8 cellular contexts compared by ENCODE assay signal in the genomic region with DNA sequence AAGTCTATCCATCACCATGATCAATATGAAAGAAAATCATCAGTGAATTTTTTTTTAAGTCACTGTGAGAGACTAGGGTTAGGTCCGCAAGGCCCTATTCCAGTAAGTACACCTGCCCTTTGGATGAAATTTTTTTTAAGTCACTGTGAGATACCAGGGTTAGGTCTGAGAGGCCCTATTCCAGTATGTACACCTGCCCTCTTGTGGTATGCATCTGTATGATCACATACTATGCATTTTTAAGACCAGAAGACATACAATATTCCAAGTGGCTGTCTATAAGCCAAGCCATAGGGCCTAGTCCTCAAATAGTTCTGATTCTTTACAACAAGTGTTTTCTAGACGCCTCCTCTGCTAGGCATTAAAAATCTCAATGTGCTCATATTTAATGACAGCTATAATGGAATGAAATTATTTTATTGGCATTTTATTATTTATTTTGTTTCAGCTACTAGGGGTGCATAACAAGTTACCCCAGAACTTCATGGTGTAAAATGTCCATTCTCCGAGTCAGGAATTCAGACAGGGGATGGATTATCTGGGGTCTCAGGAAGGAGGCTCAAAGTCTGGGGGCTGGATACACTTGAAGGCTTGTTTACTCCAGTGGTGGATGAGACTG. TPM values are rescaled to one million over a fixed set of nuclear protein-coding genes. Genes with fewer than 3 reads are reported as not detected.
DNase-seq lines count a peak whose midpoint lies in the region; ATAC-seq and TF ChIP-seq lines count a peak whose summit lies in the region.

No MANE protein-coding gene starts in this region.

- no peaks in the 10 kb centered on the region for H3K36me3 Mint-ChIP-seq in endodermal cell (ENCODE audit: low read depth)

- no TSS peak for BruUV-seq in HCT116 (replicated peaks; lab: Mats Ljungman, UMichigan)

- no peak overlapping the region for H3K4me3 Mint-ChIP-seq in endodermal cell

- DNase-seq in D341Med (ENCODE audit: low spot score) (peak; percentile 48), HCT116 (ENCODE audit: low read depth, low spot score) (peak; percentile 66), NCI-H526 (lab: John Stamatoyannopoulos, UW) (peak; percentile 29 to 62), endodermal cell (no peak), testis (no peak), MG63 (no peak), amniotic stem cell (lab: John Stamatoyannopoulos, UW) (no peak)
- no peak for DNase-seq in activated CD8-positive, alpha-beta memory T cell treated with anti-CD3 and anti-CD28 coated beads, Interleukin-2, amount 50 U/mL, for 4 hours

- no peaks in the 10 kb centered on the region for H3K9me2 ChIP-seq in HCT116 (ENCODE audit: insufficient read depth)

- H3K27ac ChIP-seq in HCT116 (ENCODE audit: low read depth, low read length) (no peak overlapping the region), endodermal cell (ENCODE audit: low read depth, low read length) (no peak overlapping the region), testis (no peak overlapping the region)

- peak; percentile 90 for TF ChIP-seq RAD21 in HCT116 (IDR thresholded peaks at IDR 0.05; ENCODE audit: low read depth)

- CTCF ChIA-PET in HCT116 (lab: Charles Lee) = interaction anchor here (0.7 to 1.7 kb wide), 5 partner anchors 12 to 637 kb away, joined by 3 to 6 read pairs (median 3); no protein-coding TSS in a partner anchor

- H3K4me3 ChIP-seq in HCT116 (replicated peaks in 1 of 2; ENCODE audit: low read depth in 1 of 2, low read length in 2 of 2) (no peak overlapping the region), endodermal cell (ENCODE audit: low read length) (no peak overlapping the region), testis (no peak overlapping the region), MG63 (no peak overlapping the region)

- intact Hi-C loops in HCT116 (cut with micrococcal nuclease) (loop anchor here (2.0 to 5.0 kb wide), 4 partner anchors 108 to 638 kb away; partner anchors contain the start of gene CTBP2), testis (cut with DNase I; ENCODE audit: low total_unique reads) (no loop called here)

- no peaks in the 10 kb centered on the region for H4K20me1 ChIP-seq in HCT116 (ENCODE audit: insufficient read depth)

- H3K9me3 ChIP-seq in HCT116 (ENCODE audit: control insufficient read depth in 1 of 2, insufficient read depth in 1 of 2, low read depth in 1 of 2, low read length in 2 of 2) = no peaks in the 10 kb centered on the region
- no peaks in the 10 kb centered on the region for H3K9me3 ChIP-seq in endodermal cell (ENCODE audit: control insufficient read depth, low read length)
- no peaks in the 10 kb centered on the region for H3K9me3 ChIP-seq in testis
- no peaks in the 10 kb centered on the region for H3K9me3 ChIP-seq in MG63

- POLR2A ChIA-PET in HCT116 (lab: Charles Lee) = no interaction called here

- H3K4me1 ChIP-seq in HCT116 (ENCODE audit: control insufficient read depth in 1 of 2, insufficient read depth in 2 of 2, low read length in 2 of 2) = peaks cover 10 to 11% of the 10 kb centered on the region in 2 experiments; a peak in 3 of 4 replicates
- peaks cover 5% of the 10 kb centered on the region for H3K4me1 ChIP-seq in endodermal cell (ENCODE audit: control insufficient read depth, insufficient read depth, low read length)
- no peaks in the 10 kb centered on the region for H3K4me1 ChIP-seq in testis

- no peak overlapping the region for H3K4me2 ChIP-seq in HCT116 (ENCODE audit: low read length)

- H3K79me2 ChIP-seq in HCT116 (ENCODE audit: insufficient read depth, low read length) = no peaks in the 10 kb centered on the region

- no peaks in the 10 kb centered on the region for H3K27me3 Mint-ChIP-seq in endodermal cell (ENCODE audit: insufficient read depth)

- H3K9me3 Mint-ChIP-seq in endodermal cell = no peaks in the 10 kb centered on the region

- WGBS in endodermal cell (ENCODE audit: insufficient coverage in 1 of 2, insufficient read length in 1 of 2), 2 experiments = 87 to 90% methylated on average over 2 to 3 of the region's 3 CpGs
- WGBS in testis, 2 donors = 85 to 91% methylated on average over 3 of the region's 3 CpGs

- H3K36me3 ChIP-seq in HCT116 (ENCODE audit: control insufficient read depth in 1 of 2, insufficient read depth in 2 of 2, low read length in 2 of 2) = no peaks in the 10 kb centered on the region
- no peaks in the 10 kb centered on the region for H3K36me3 ChIP-seq in endodermal cell (ENCODE audit: control insufficient read depth, insufficient read depth, low read length)
- H3K36me3 ChIP-seq in testis (ENCODE audit: low read depth, missing control alignments) = no peaks in the 10 kb centered on the region
- no peaks in the 10 kb centered on the region for H3K36me3 ChIP-seq in MG63

- H2AFZ ChIP-seq in HCT116 (ENCODE audit: low read depth, low read length, poor library complexity, severe bottlenecking) = no peak overlapping the region

- peak; percentile 90 for ATAC-seq in HCT116

- H3K27ac Mint-ChIP-seq in endodermal cell = no peak overlapping the region

- no peak overlapping the region for H3K9ac ChIP-seq in HCT116 (ENCODE audit: low read length)
- H3K9ac ChIP-seq in endodermal cell (ENCODE audit: extremely low read depth, low read length, poor library complexity, severe bottlenecking) = no peak overlapping the region

- H3K27me3 ChIP-seq in HCT116 (ENCODE audit: insufficient read depth, low read length) (peaks cover 44% of the 10 kb centered on the region; the same call in 1 of the 2 replicates), endodermal cell (ENCODE audit: control insufficient read depth, insufficient read depth, low read length, poor library complexity, severe bottlenecking) (no peaks in the 10 kb centered on the region), testis (no peaks in the 10 kb centered on the region), MG63 (no peaks in the 10 kb centered on the region)

- peak; percentile 78 to 79 (median 79) for TF ChIP-seq CTCF in HCT116 (IDR thresholded peaks at IDR 0.05 in 2 of 3, conservative IDR thresholded peaks at IDR 0.05 in 1 of 3; ENCODE audit: borderline replicate concordance in 1 of 3, insufficient read depth in 1 of 3, low read depth in 2 of 3, low read length in 2 of 3)
- peak; percentile 63 for TF ChIP-seq CTCF in endodermal cell (conservative IDR thresholded peaks at IDR 0.05)
- TF ChIP-seq CTCF in testis (IDR thresholded peaks at IDR 0.05) = peak in 2 of 3 experiments; percentile 18 to 19

- RAD21 ChIA-PET in HCT116 (lab: Charles Lee; ENCODE audit: low non-redundant PET in 1 of 2, low total read pairs in 2 of 2, uncharacterized antibody in 2 of 2, unreplicated experiment in 2 of 2) = interaction anchor here in 1 of 2 experiments (1.4 kb wide), 1 partner anchor 637 kb away, joined by 3 read pairs; no protein-coding TSS in a partner anchor

- peaks cover 12% of the 10 kb centered on the region for H3K4me1 Mint-ChIP-seq in endodermal cell

- TF ChIP-seq POLR2A in HCT116 (IDR thresholded peaks at IDR 0.05; ENCODE audit: borderline replicate concordance, extremely low read depth, insufficient read depth, insufficient read length) (no peak), testis (IDR thresholded peaks at IDR 0.05) (no peak)

TF ChIP-seq in HCT116, 20 proteins besides CTCF, POLR2A, EP300 and RAD21:
- TF ChIP-seq CBX3 (IDR thresholded peaks at IDR 0.05; ENCODE audit: low read depth) (0 out of 2 replicates have a peak, but pooled peaks have one; percentile 28), EZH2 (IDR thresholded peaks at IDR 0.05) (no peak)
- TF ChIP-seq, protein P1, sequence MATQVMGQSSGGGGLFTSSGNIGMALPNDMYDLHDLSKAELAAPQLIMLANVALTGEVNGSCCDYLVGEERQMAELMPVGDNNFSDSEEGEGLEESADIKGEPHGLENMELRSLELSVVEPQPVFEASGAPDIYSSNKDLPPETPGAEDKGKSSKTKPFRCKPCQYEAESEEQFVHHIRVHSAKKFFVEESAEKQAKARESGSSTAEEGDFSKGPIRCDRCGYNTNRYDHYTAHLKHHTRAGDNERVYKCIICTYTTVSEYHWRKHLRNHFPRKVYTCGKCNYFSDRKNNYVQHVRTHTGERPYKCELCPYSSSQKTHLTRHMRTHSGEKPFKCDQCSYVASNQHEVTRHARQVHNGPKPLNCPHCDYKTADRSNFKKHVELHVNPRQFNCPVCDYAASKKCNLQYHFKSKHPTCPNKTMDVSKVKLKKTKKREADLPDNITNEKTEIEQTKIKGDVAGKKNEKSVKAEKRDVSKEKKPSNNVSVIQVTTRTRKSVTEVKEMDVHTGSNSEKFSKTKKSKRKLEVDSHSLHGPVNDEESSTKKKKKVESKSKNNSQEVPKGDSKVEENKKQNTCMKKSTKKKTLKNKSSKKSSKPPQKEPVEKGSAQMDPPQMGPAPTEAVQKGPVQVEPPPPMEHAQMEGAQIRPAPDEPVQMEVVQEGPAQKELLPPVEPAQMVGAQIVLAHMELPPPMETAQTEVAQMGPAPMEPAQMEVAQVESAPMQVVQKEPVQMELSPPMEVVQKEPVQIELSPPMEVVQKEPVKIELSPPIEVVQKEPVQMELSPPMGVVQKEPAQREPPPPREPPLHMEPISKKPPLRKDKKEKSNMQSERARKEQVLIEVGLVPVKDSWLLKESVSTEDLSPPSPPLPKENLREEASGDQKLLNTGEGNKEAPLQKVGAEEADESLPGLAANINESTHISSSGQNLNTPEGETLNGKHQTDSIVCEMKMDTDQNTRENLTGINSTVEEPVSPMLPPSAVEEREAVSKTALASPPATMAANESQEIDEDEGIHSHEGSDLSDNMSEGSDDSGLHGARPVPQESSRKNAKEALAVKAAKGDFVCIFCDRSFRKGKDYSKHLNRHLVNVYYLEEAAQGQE (IDR thresholded peaks at IDR 0.05; ENCODE audit: low read depth) = no peak
- TF ChIP-seq, protein P2, sequence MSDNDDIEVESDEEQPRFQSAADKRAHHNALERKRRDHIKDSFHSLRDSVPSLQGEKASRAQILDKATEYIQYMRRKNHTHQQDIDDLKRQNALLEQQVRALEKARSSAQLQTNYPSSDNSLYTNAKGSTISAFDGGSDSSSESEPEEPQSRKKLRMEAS (IDR thresholded peaks at IDR 0.05) = no peak

RNA-seq across cellular contexts. Expression of gene TEX36, which starts 53.1 kb away (rescaled TPM):
- total RNA-seq in HCT116 (2021; ENCODE audit: unreplicated experiment) (0.25 TPM), endodermal cell (not detected), testis (10 to 100 TPM; 14.9 to 24.6 TPM)
- 0.25 TPM in 1 of 2 replicates, not detected in the other for polyA plus RNA-seq in HCT116 (2012)
- polyA plus RNA-seq in endodermal cell (2013, experiment 1 of 2) = not detected
- not detected for polyA plus RNA-seq in endodermal cell (2013, experiment 2 of 2)
- polyA plus RNA-seq in testis (ENCODE audit: insufficient read depth, low read depth, low replicate concordance) = 41.5 TPM
- not detected in 2 replicates for total RNA-seq in MG63 (2014; rRNA removed; shearing (Covaris generic); ENCODE audit: low replicate concordance)

Comparison
In these comparisons a context has a peak if more than half of its experiments do, and no peak if none do; other contexts are left out.
1. DNase-seq: peak in D341Med (single experiment), HCT116 (single experiment) and NCI-H526 (2 of 2); none in endodermal cell (single experiment), testis (single experiment), MG63 (single experiment), amniotic stem cell (single experiment) and activated CD8-positive, alpha-beta memory T cell treated with anti-CD3 and anti-CD28 coated beads, Interleukin-2, amount 50 U/mL, for 4 hours (single experiment).
2. CTCF ChIP-seq: peak in every context shown above with its lines; median percentile 79 in HCT116; 63 in endodermal cell; 18 in testis.
3. RNA of gene TEX36, which starts 53.1 kb away (total RNA-seq): 14.9 to 24.6 TPM in testis; 0.25 TPM in HCT116 (single experiment), not detected in endodermal cell and not detected in MG63; every median in the first group is over 10 times any median in the second.